In the genomic region with DNA sequence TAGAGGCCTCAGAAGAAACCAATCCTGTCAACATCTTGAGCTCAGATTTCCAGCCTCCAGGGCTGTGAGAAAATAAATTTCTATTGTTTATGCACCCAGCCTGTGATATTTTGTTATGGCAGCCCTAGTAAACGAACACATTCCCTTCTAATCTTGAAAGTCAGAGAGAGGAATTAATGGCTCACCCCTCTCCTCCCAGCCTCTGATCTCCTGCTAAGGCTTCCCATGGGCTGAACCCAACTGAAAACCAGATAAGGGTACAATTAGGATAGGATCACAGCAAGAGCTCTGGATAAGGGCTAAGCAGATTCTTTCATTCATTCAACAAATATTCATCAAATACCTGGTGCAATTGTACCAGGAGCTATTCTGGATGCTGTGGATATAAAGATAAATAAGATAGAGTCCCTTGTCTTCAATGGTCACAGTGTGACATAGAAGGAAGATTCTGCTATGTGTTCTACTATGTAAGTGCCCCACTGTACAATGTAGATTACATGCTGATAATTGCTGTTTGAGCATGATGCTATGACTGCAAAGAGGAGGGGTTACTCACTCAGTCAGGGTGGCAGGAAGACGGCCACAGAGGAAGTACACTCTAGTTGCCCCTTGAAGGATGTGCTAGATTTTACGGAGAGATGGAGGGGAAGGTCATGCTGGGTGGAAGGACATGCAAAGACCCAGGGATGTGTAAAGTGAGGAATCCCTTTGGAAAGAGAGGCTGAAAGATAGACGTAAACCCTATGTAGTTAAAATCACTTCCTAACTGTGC, we compare ENCODE assay signal across 20 cellular contexts.
DNase-seq lines count a peak whose midpoint lies in the region; ATAC-seq, FAIRE-seq and TF ChIP-seq lines count a peak whose summit lies in the region.
"Had no signal": no experiment of that assay in that cellular context is flagged by ENCODE, and none has a peak within 500 bp of the region (broad histone marks: within the 10 kb centered on the region; RNA-seq: fewer than 3 reads in every experiment).

No MANE protein-coding gene starts in this region.

- peaks cover 5% of the 10 kb centered on the region for H3K36me3 Mint-ChIP-seq in activated T-helper 1 cell treated with anti-CD3 and anti-CD28 coated beads, Interleukin-12 subunit alpha, Interleukin-12 subunit beta, Interleukin-2, Interleukin-4 antibody, amounts not matched to agents 30 ng/mL and 10 ng/mL and 1 ng/mL, durations not matched to agents 14 hours and 24 hours and 36 hours (ENCODE audit: low read depth)

- H3K4me3 ChIP-seq in BLaER1 (no peak overlapping the region), mesodermal cell (ENCODE audit: extremely low read depth, insufficient read depth, low read length, poor library complexity, severe bottlenecking) (no peak overlapping the region), right lobe of liver (no peak overlapping the region)
- H3K4me3 ChIP-seq: skin epidermis had no signal

- H3K9me3 ChIP-seq in BLaER1, result no peaks in the 10 kb centered on the region
- H3K9me3 ChIP-seq in mesodermal cell (ENCODE audit: control insufficient read depth, low read length), result no peaks in the 10 kb centered on the region
- H3K9me3 ChIP-seq in right lobe of liver, result no peaks in the 10 kb centered on the region
- H3K9me3 ChIP-seq: Caco-2 had no signal

- intact Hi-C loops in activated T-helper 1 cell treated with anti-CD3 and anti-CD28 coated beads, Interleukin-12 subunit alpha, Interleukin-12 subunit beta, Interleukin-2, Interleukin-4 antibody, amounts not matched to agents 30 ng/mL and 10 ng/mL and 1 ng/mL, durations not matched to agents 14 hours and 24 hours and 36 hours (cut with micrococcal nuclease), result no loop called here
- intact Hi-C loops in right lobe of liver (cut with DNase I), result no loop called here

- no peak overlapping the region for H3K4me3 Mint-ChIP-seq in activated T-helper 1 cell treated with anti-CD3 and anti-CD28 coated beads, Interleukin-12 subunit alpha, Interleukin-12 subunit beta, Interleukin-2, Interleukin-4 antibody, amounts not matched to agents 30 ng/mL and 10 ng/mL and 1 ng/mL, durations not matched to agents 14 hours and 24 hours and 36 hours
- H3K4me3 Mint-ChIP-seq: activated naive CD8-positive, alpha-beta T cell had no signal

- peaks cover 2% of the 10 kb centered on the region for H3K27me3 Mint-ChIP-seq in activated T-helper 1 cell treated with anti-CD3 and anti-CD28 coated beads, Interleukin-12 subunit alpha, Interleukin-12 subunit beta, Interleukin-2, Interleukin-4 antibody, amounts not matched to agents 30 ng/mL and 10 ng/mL and 1 ng/mL, durations not matched to agents 14 hours and 24 hours and 36 hours (ENCODE audit: insufficient read depth)
- H3K27me3 Mint-ChIP-seq: activated naive CD8-positive, alpha-beta T cell had no signal

- H3K36me3 ChIP-seq in BLaER1 (no peaks in the 10 kb centered on the region), mesodermal cell (ENCODE audit: control insufficient read depth, insufficient read depth, low read length) (no peaks in the 10 kb centered on the region), right lobe of liver (no peaks in the 10 kb centered on the region)

- no peak for ATAC-seq in GM19452 (IDR thresholded peaks at IDR 0.05; ENCODE audit: unreplicated experiment)
- no peak for ATAC-seq in right lobe of liver
- ATAC-seq: Right ventricle myocardium inferior had no signal

- H3K27me3 ChIP-seq in BLaER1, result no peaks in the 10 kb centered on the region
- H3K27me3 ChIP-seq in right lobe of liver, result no peaks in the 10 kb centered on the region

- 79 to 84% methylated on average over 2 to 3 of the region's 4 CpGs for WGBS in mesodermal cell (ENCODE audit: insufficient coverage in 2 of 2), 2 experiments
- WGBS in right lobe of liver (ENCODE audit: insufficient coverage, low coverage, low lambda C conversion rate, missing lambda C conversion rate), result 46% methylated on average over 4 of the region's 4 CpGs

- no peak overlapping the region for H3K9ac ChIP-seq in BLaER1

- TF ChIP-seq POLR2A in GM12891 (IDR thresholded peaks at IDR 0.05; ENCODE audit: low read depth, low read length), result no peak
- no peak for TF ChIP-seq POLR2A in right lobe of liver (IDR thresholded peaks at IDR 0.05)

- peaks cover 44% of the 10 kb centered on the region for H3K4me1 Mint-ChIP-seq in activated T-helper 1 cell treated with anti-CD3 and anti-CD28 coated beads, Interleukin-12 subunit alpha, Interleukin-12 subunit beta, Interleukin-2, Interleukin-4 antibody, amounts not matched to agents 30 ng/mL and 10 ng/mL and 1 ng/mL, durations not matched to agents 14 hours and 24 hours and 36 hours (ENCODE audit: low read depth)

- H3K4me1 ChIP-seq in BLaER1, result peaks cover 30% of the 10 kb centered on the region
- H3K4me1 ChIP-seq in mesodermal cell (ENCODE audit: control insufficient read depth, insufficient read depth, low read length, poor library complexity, severe bottlenecking), result peaks cover 4% of the 10 kb centered on the region
- peaks cover 0 to 15% (median under 1%) of the 10 kb centered on the region in 4 donors for H3K4me1 ChIP-seq in right lobe of liver
- H3K4me1 ChIP-seq: Caco-2 had no signal

- DNase-seq in GM12891 (ENCODE audit: insufficient read length, low spot score) (no peak), NCI-H2029 treated with DMSO at 0.1 percent for 48 hours (lab: John Stamatoyannopoulos, UW) (no peak), right lobe of liver (no peak), NCI-H2196 (lab: John Stamatoyannopoulos, UW; ENCODE audit: unreplicated experiment) (no peak)
- no peak for DNase-seq in activated T-helper 1 cell treated with anti-CD3 and anti-CD28 coated beads, Interleukin-12 subunit alpha, Interleukin-12 subunit beta, Interleukin-2, Interleukin-4 antibody, amounts not matched to agents 30 ng/mL and 10 ng/mL and 1 ng/mL, durations not matched to agents 14 hours and 24 hours and 36 hours (ENCODE audit: low spot score)
- DNase-seq: activated CD4-positive, CD25-positive, alpha-beta regulatory T cell; activated T-cell treated with anti-CD3 and anti-CD28 coated beads for 4 hours; Caco-2; H7; NCI-H2081; NCI-H524; stimulated activated CD4-positive, alpha-beta T cell treated with anti-CD3 and anti-CD28 coated beads, Interleukin-2, amount 100 ng/mL, for 48 hours; substantia nigra had no signal

- H3K27ac ChIP-seq in BLaER1 (no peak overlapping the region), mesodermal cell (ENCODE audit: low read depth, low read length, severe bottlenecking) (peak overlapping the region; percentile 17), right lobe of liver (no peak overlapping the region)
- H3K27ac ChIP-seq: epithelial cell of prostate, skin epidermis had no signal

- H4K20me1 ChIP-seq in BLaER1, result no peaks in the 10 kb centered on the region

- TF ChIP-seq CTCF in right lobe of liver (IDR thresholded peaks at IDR 0.05), result no peak

- H3K4me2 ChIP-seq in BLaER1, result peak overlapping the region; percentile 17; the same call in 1 of the 2 replicates

- H3K9me3 Mint-ChIP-seq in activated T-helper 1 cell treated with anti-CD3 and anti-CD28 coated beads, Interleukin-12 subunit alpha, Interleukin-12 subunit beta, Interleukin-2, Interleukin-4 antibody, amounts not matched to agents 30 ng/mL and 10 ng/mL and 1 ng/mL, durations not matched to agents 14 hours and 24 hours and 36 hours, result no peaks in the 10 kb centered on the region

- FAIRE-seq in GM12891 (lab: Jason Lieb, UNC), result peak; percentile 20

- peak overlapping the region; percentile 22 for H3K27ac Mint-ChIP-seq in activated T-helper 1 cell treated with anti-CD3 and anti-CD28 coated beads, Interleukin-12 subunit alpha, Interleukin-12 subunit beta, Interleukin-2, Interleukin-4 antibody, amounts not matched to agents 30 ng/mL and 10 ng/mL and 1 ng/mL, durations not matched to agents 14 hours and 24 hours and 36 hours
- H3K27ac Mint-ChIP-seq: activated naive CD8-positive, alpha-beta T cell had no signal

TF ChIP-seq in GM12891, 5 proteins besides CTCF, POLR2A, EP300 and RAD21:
- TF ChIP-seq PAX5 (IDR thresholded peaks at IDR 0.05; ENCODE audit: insufficient read depth, low read length, severe bottlenecking), result no peak
- no peak for TF ChIP-seq SPI1 (IDR thresholded peaks at IDR 0.05; ENCODE audit: low read depth, low read length)
- no peak for TF ChIP-seq POLR2AphosphoS5 (IDR thresholded peaks at IDR 0.05; ENCODE audit: low read depth, low read length)
TF ChIP-seq in GM12891: peak in this region for 0.
